In the genomic region with DNA sequence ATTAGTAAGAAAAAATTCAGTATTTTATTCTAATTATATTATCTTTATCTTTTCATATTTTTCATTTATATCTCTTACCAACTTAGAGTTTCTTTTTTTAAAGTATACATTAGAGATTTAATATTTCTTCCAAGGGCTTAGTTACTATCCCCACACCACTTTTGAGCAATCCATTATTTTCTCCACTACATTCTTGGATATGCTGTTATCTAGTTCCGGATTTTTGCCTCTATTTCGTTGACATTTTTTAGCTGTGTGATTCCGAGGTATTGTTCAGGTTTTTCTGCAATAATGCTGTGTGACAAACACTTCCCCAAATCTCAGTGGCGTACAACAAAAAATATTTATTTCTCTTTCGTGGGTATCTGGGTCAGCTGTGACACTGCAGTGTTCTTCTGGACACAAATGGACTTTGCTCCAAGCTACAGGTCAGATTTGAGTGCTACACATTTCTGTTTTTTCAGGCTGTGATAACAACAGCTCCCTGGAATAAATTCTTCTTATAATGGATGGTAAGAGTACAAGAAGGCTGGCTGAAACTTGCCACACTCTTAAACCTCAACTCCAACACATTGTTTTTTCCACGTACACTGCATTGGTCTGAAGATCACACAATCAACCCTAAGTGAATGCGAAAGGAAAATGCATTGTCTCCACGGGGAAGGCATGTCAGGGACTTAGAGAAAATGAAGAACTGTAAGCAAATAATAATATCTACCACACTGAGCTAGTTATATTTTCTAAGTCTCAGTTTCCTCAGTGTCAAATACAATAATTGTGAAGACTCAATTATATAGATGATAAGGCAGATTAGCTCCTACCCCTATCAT, we compare ENCODE assay signal across 1 cellular context.
TF ChIP-seq lines count a peak whose summit lies in the region.

No MANE protein-coding gene starts in this region.

TF ChIP-seq in liver, 16 proteins besides CTCF, POLR2A, EP300 and RAD21:
- TF ChIP-seq, protein P1, sequence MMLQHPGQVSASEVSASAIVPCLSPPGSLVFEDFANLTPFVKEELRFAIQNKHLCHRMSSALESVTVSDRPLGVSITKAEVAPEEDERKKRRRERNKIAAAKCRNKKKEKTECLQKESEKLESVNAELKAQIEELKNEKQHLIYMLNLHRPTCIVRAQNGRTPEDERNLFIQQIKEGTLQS (IDR thresholded peaks at IDR 0.05): no peak
- TF ChIP-seq FOXA2 (IDR thresholded peaks at IDR 0.05) (no peak), FOXA1 (IDR thresholded peaks at IDR 0.05) (no peak), YY1 (IDR thresholded peaks at IDR 0.05) (peak; percentile 55), EGR1 (IDR thresholded peaks at IDR 0.05; ENCODE audit: low read depth in 2 of 2) (no peak), NR2F2 (IDR thresholded peaks at IDR 0.05) (no peak), HNF4G (IDR thresholded peaks at IDR 0.05) (peak; percentile 89), TAF1 (conservative IDR thresholded peaks at IDR 0.05) (no peak), HNF4A (conservative IDR thresholded peaks at IDR 0.05) (peak; percentile 95 to 97), SP1 (IDR thresholded peaks at IDR 0.05) (peak; percentile 92), GABPA (IDR thresholded peaks at IDR 0.05 in 1 of 2, conservative IDR thresholded peaks at IDR 0.05 in 1 of 2) (no peak), RXRA (IDR thresholded peaks at IDR 0.05) (peak; percentile 21 to 49), JUND (IDR thresholded peaks at IDR 0.05) (peak in 1 of 2 donors; percentile 26)
- TF ChIP-seq, protein P2, sequence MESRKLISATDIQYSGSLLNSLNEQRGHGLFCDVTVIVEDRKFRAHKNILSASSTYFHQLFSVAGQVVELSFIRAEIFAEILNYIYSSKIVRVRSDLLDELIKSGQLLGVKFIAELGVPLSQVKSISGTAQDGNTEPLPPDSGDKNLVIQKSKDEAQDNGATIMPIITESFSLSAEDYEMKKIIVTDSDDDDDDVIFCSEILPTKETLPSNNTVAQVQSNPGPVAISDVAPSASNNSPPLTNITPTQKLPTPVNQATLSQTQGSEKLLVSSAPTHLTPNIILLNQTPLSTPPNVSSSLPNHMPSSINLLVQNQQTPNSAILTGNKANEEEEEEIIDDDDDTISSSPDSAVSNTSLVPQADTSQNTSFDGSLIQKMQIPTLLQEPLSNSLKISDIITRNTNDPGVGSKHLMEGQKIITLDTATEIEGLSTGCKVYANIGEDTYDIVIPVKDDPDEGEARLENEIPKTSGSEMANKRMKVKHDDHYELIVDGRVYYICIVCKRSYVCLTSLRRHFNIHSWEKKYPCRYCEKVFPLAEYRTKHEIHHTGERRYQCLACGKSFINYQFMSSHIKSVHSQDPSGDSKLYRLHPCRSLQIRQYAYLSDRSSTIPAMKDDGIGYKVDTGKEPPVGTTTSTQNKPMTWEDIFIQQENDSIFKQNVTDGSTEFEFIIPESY (IDR thresholded peaks at IDR 0.05): no peak
- TF ChIP-seq, protein P3, sequence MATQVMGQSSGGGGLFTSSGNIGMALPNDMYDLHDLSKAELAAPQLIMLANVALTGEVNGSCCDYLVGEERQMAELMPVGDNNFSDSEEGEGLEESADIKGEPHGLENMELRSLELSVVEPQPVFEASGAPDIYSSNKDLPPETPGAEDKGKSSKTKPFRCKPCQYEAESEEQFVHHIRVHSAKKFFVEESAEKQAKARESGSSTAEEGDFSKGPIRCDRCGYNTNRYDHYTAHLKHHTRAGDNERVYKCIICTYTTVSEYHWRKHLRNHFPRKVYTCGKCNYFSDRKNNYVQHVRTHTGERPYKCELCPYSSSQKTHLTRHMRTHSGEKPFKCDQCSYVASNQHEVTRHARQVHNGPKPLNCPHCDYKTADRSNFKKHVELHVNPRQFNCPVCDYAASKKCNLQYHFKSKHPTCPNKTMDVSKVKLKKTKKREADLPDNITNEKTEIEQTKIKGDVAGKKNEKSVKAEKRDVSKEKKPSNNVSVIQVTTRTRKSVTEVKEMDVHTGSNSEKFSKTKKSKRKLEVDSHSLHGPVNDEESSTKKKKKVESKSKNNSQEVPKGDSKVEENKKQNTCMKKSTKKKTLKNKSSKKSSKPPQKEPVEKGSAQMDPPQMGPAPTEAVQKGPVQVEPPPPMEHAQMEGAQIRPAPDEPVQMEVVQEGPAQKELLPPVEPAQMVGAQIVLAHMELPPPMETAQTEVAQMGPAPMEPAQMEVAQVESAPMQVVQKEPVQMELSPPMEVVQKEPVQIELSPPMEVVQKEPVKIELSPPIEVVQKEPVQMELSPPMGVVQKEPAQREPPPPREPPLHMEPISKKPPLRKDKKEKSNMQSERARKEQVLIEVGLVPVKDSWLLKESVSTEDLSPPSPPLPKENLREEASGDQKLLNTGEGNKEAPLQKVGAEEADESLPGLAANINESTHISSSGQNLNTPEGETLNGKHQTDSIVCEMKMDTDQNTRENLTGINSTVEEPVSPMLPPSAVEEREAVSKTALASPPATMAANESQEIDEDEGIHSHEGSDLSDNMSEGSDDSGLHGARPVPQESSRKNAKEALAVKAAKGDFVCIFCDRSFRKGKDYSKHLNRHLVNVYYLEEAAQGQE (IDR thresholded peaks at IDR 0.05): peak; percentile 54
- TF ChIP-seq, protein P4, sequence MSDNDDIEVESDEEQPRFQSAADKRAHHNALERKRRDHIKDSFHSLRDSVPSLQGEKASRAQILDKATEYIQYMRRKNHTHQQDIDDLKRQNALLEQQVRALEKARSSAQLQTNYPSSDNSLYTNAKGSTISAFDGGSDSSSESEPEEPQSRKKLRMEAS (IDR thresholded peaks at IDR 0.05): no peak
